25 cellular contexts compared by ENCODE assay signal in genomic region chr1:224163311-224163710, GRCh38. TPM values are rescaled to one million over a fixed set of nuclear protein-coding genes. Genes with fewer than 3 reads are reported as not detected.
DNase-seq lines count a peak whose midpoint lies in the region; ATAC-seq, FAIRE-seq and TF ChIP-seq lines count a peak whose summit lies in the region.
"Had no signal": no experiment of that assay in that cellular context is flagged by ENCODE, and none has a peak within 500 bp of the region (broad histone marks: within the 10 kb centered on the region; RNA-seq: fewer than 3 reads in every experiment).

No MANE protein-coding gene starts in this region.

- H3K36me3 ChIP-seq in GM23338 (ENCODE audit: insufficient read depth) (peaks cover 6% of the 10 kb centered on the region; the same call in 1 of the 2 replicates), Karpas-422 (ENCODE audit: insufficient read depth, low read length) (peaks cover 27% of the 10 kb centered on the region; the same call in 1 of the 2 replicates), K562 (ENCODE audit: control insufficient read depth, insufficient read depth, low read length) (peaks cover 31% of the 10 kb centered on the region; the same call in 2 of the 3 replicates), iPS-20b (ENCODE audit: insufficient read depth, low read depth, low read length) (peaks cover 26% of the 10 kb centered on the region)

- H3K79me2 ChIP-seq in GM23338 (replicated peaks; ENCODE audit: insufficient read depth) (no peaks in the 10 kb centered on the region), Karpas-422 (ENCODE audit: low read length) (no peaks in the 10 kb centered on the region), K562 (ENCODE audit: control insufficient read depth, insufficient read depth, low read length) (no peaks in the 10 kb centered on the region)

- no peaks in the 10 kb centered on the region for H3K9me3 Mint-ChIP-seq in GM23338
- H3K9me3 Mint-ChIP-seq: CD14-positive monocyte; CD4-positive, alpha-beta T cell; CD8-positive, alpha-beta memory T cell; H9 had no signal

- peaks cover 24% of the 10 kb centered on the region for H3K4me1 Mint-ChIP-seq in GM23338
- H3K4me1 Mint-ChIP-seq: CD8-positive, alpha-beta memory T cell had no signal

- CTCF ChIA-PET in K562 (lab: Yijun Ruan, JAX; ENCODE audit: low intra/inter-chr PET ratio), result no interaction called here

- no peaks in the 10 kb centered on the region for H3K9me2 ChIP-seq in GM23338 (ENCODE audit: insufficient read depth)
- H3K9me2 ChIP-seq in Karpas-422 (replicated peaks; ENCODE audit: insufficient read depth, low read length), result no peaks in the 10 kb centered on the region

- H3K4me3 Mint-ChIP-seq in GM23338, result no peak overlapping the region
- H3K4me3 Mint-ChIP-seq: CD14-positive monocyte; CD4-positive, alpha-beta T cell; CD8-positive, alpha-beta memory T cell had no signal

- peak overlapping the region; percentile 95; the same call in 1 of the 2 replicates for H3K27ac Mint-ChIP-seq in GM23338
- H3K27ac Mint-ChIP-seq: CD4-positive, alpha-beta T cell had no signal

- no TSS peak for BruUV-seq in K562 (replicated peaks; lab: Mats Ljungman, UMichigan)

- in situ Hi-C loops in K562 (cut with MboI), result no loop called here

- no peak for TF ChIP-seq POLR2A in K562 (conservative IDR thresholded peaks at IDR 0.05)

- no peak for TF ChIP-seq EP300 in K562 (IDR thresholded peaks at IDR 0.05; ENCODE audit: low read length)

- no peak overlapping the region for H3K9ac ChIP-seq in Karpas-422 (ENCODE audit: low read length)
- no peak overlapping the region for H3K9ac ChIP-seq in K562 (ENCODE audit: insufficient read depth in 1 of 2, low read depth in 2 of 2, low read length in 2 of 2)
- H3K9ac ChIP-seq in iPS-20b (ENCODE audit: low read depth, low read length), result peak overlapping the region; percentile 82; the same call in 1 of the 2 replicates
- H3K9ac ChIP-seq: BLaER1 treated with 17β-estradiol and CSF1 and Interleukin-3, amounts not matched to agents 10 nM and 100 nM had no signal

- H2AFZ ChIP-seq in GM23338 (no peak overlapping the region), Karpas-422 (ENCODE audit: low read length) (no peak overlapping the region), K562 (ENCODE audit: low read depth, low read length) (no peak overlapping the region)

- H3K27me3 Mint-ChIP-seq in GM23338 (ENCODE audit: insufficient read depth, low read depth, poor library complexity), result no peaks in the 10 kb centered on the region
- H3K27me3 Mint-ChIP-seq: CD4-positive, alpha-beta T cell; CD8-positive, alpha-beta memory T cell had no signal

- intact Hi-C loops in K562 (cut with micrococcal nuclease), result no loop called here

- H3K9me3 ChIP-seq in Karpas-422 (ENCODE audit: low read length), result no peaks in the 10 kb centered on the region
- H3K9me3 ChIP-seq in K562 (replicated peaks; ENCODE audit: control insufficient read depth, insufficient read depth, low read depth, low read length), result no peaks in the 10 kb centered on the region
- H3K9me3 ChIP-seq in iPS-20b (ENCODE audit: insufficient read depth, low read depth, low read length), result no peaks in the 10 kb centered on the region
- H3K9me3 ChIP-seq: A549; BE2C; BLaER1 treated with 17β-estradiol and CSF1 and Interleukin-3, amounts not matched to agents 10 nM and 100 nM had no signal

- H3K9me1 ChIP-seq in K562 (ENCODE audit: control insufficient read depth, insufficient read depth, low read length), result no peaks in the 10 kb centered on the region

- H3K4me1 ChIP-seq in GM23338 (ENCODE audit: insufficient read depth) (peaks cover 8% of the 10 kb centered on the region), Karpas-422 (ENCODE audit: low read length) (no peaks in the 10 kb centered on the region), K562 (replicated peaks in 1 of 2; ENCODE audit: control insufficient read depth in 2 of 2, insufficient read depth in 2 of 2, low read length in 2 of 2) (peaks cover 4 to 17% of the 10 kb centered on the region in 2 experiments; a peak in 4 of 5 replicates), iPS-20b (ENCODE audit: insufficient read depth, low read length) (peaks cover 10% of the 10 kb centered on the region)
- H3K4me1 ChIP-seq: A549, BE2C had no signal

- no peak for FAIRE-seq in K562 (lab: Jason Lieb, UNC)
- FAIRE-seq: A549, D721Med, GM12878 had no signal

- H3K4me3 ChIP-seq in GM23338 (no peak overlapping the region), Karpas-422 (ENCODE audit: low read length) (no peak overlapping the region), K562 (no peak overlapping the region), iPS-20b (ENCODE audit: low read length) (no peak overlapping the region)
- H3K4me3 ChIP-seq: A549; BLaER1 treated with 17β-estradiol and CSF1 and Interleukin-3, amounts not matched to agents 10 nM and 100 nM; GM12878 had no signal

- no peak for TF ChIP-seq CTCF in GM23338 (conservative IDR thresholded peaks at IDR 0.05; ENCODE audit: low read depth in 2 of 2)
- TF ChIP-seq CTCF in K562 (IDR thresholded peaks at IDR 0.05 in 2 of 3, conservative IDR thresholded peaks at IDR 0.05 in 1 of 3; ENCODE audit: insufficient read depth in 2 of 3, low read depth in 1 of 3, low read length in 3 of 3), result no peak

- H3K4me2 ChIP-seq in GM23338, result no peak overlapping the region
- no peak overlapping the region for H3K4me2 ChIP-seq in Karpas-422 (ENCODE audit: low read depth, low read length, poor library complexity, severe bottlenecking)
- no peak overlapping the region for H3K4me2 ChIP-seq in K562 (ENCODE audit: insufficient read depth, low read length)
- H3K4me2 ChIP-seq: A549 had no signal

- POLR2A ChIA-PET in K562 (lab: Yijun Ruan, JAX), result interaction anchor here (0.7 to 1.2 kb wide), 2 partner anchors 9 to 20 kb away, joined by 3 to 7 read pairs; no protein-coding TSS in a partner anchor

- H3K36me3 Mint-ChIP-seq in GM23338 (ENCODE audit: low read depth), result peaks cover 19% of the 10 kb centered on the region; the same call in 2 of the 3 replicates

- no peak for TF ChIP-seq RAD21 in K562 (CRISPR knock-in tag; conservative IDR thresholded peaks at IDR 0.05 in 1 of 2, IDR thresholded peaks at IDR 0.05 in 1 of 2)

- ATAC-seq in GM23338, result no peak
- ATAC-seq in K562, result no peak
- ATAC-seq: A549, GM12878, HCT116 had no signal

- no peaks in the 10 kb centered on the region for H3K27me3 ChIP-seq in GM23338 (ENCODE audit: insufficient read depth)
- no peaks in the 10 kb centered on the region for H3K27me3 ChIP-seq in Karpas-422 (ENCODE audit: low read length)
- no peaks in the 10 kb centered on the region for H3K27me3 ChIP-seq in K562 (ENCODE audit: control insufficient read depth in 2 of 2, insufficient read depth in 2 of 2, low read length in 2 of 2)
- no peaks in the 10 kb centered on the region for H3K27me3 ChIP-seq in iPS-20b (ENCODE audit: insufficient read depth, low read length)
- H3K27me3 ChIP-seq: BE2C; BLaER1 treated with 17β-estradiol and CSF1 and Interleukin-3, amounts not matched to agents 10 nM and 100 nM had no signal

- peaks cover 16% of the 10 kb centered on the region for H3F3A ChIP-seq in GM23338 (replicated peaks; ENCODE audit: low read depth)

- peak overlapping the region; percentile 83 for H3K27ac ChIP-seq in GM23338 (ENCODE audit: low read depth)
- H3K27ac ChIP-seq in Karpas-422 (ENCODE audit: low read length), result no peak overlapping the region
- H3K27ac ChIP-seq in K562 (ENCODE audit: extremely low read depth, low read depth, low read length), result no peak overlapping the region
- no peak overlapping the region for H3K27ac ChIP-seq in iPS-20b (ENCODE audit: low read length)
- H3K27ac ChIP-seq: A549 had no signal

- H4K20me1 ChIP-seq in GM23338 (replicated peaks; ENCODE audit: insufficient read depth) (no peaks in the 10 kb centered on the region), Karpas-422 (ENCODE audit: insufficient read depth, low read depth, low read length) (0 out of 2 replicates have a peak, but pooled peaks cover 3% of the 10 kb centered on the region), K562 (replicated peaks; ENCODE audit: control insufficient read depth, insufficient read depth, low read length) (no peaks in the 10 kb centered on the region)

- DNase-seq in GM23338 (ENCODE audit: low spot score) (no peak), Karpas-422 (peak; percentile 25), K562 (ENCODE audit: extremely low read depth in 1 of 4, low spot score in 3 of 4) (no peak), NCI-H345 treated with DMSO at 0.1 percent for 48 hours (lab: John Stamatoyannopoulos, UW; ENCODE audit: unreplicated experiment) (no peak), hepatic stellate cell (ENCODE audit: low spot score) (no peak), T-helper 9 cell (no peak), NCI-H2107 treated with DMSO at 0.1 percent for 48 hours (lab: John Stamatoyannopoulos, UW; ENCODE audit: unreplicated experiment) (no peak)
- DNase-seq: 8988T; ACHN; AML-193; BE2C; CD4-positive, alpha-beta T cell; CD8-positive, alpha-beta memory T cell; DMS 273 treated with DMSO at 0.1 percent for 48 hours; DMS79; EL; GDM1; H9 had no signal

- 71% methylated on average over 2 of the region's 2 CpGs for WGBS in K562 (ENCODE audit: insufficient coverage, low coverage, missing lambda C conversion rate)

RNA-seq across cellular contexts. Expression of gene DEGS1, which starts 19.7 kb away (rescaled TPM):
- total RNA-seq in GM23338 (2014; rRNA removed; shearing (Covaris generic)), result 59.8 and 67.9 TPM in 2 replicates
- 42.5 and 45.7 TPM in 2 replicates for polyA plus RNA-seq in GM23338 (2016; fragmentation: Nextera tagmentation; extraction: Ambion mirVana)
- 12.9 and 36.1 TPM in 2 replicates for total RNA-seq in Karpas-422 (2014; rRNA removed; shearing (Covaris generic); ENCODE audit: low replicate concordance)
- 73.6 and 117 TPM in 2 replicates for total RNA-seq in K562 (2011; cell fraction: chromatin; rRNA removed; ENCODE audit: low replicate concordance)
- 48.4 and 49.3 TPM in 2 replicates for total RNA-seq in K562 (2011; cell fraction: nucleolus; rRNA removed)
- 95.9 and 98.1 TPM in 2 replicates for total RNA-seq in K562 (2011; cell fraction: nucleoplasm; rRNA removed)
- total RNA-seq in K562 (2014; rRNA removed), result 26.5 and 38.1 TPM in 2 replicates
- total RNA-seq in K562 (2014; rRNA removed; fragmentation: Illumina TruSeq; extraction: Trizol), result 44.0 and 47.2 TPM in 2 replicates
- 37.6 and 38.8 TPM in 2 replicates for total RNA-seq in K562 (2015; rRNA removed; fragmentation: Illumina TruSeq; extraction: Trizol)
- 37.2 and 39.3 TPM in 2 replicates for total RNA-seq in K562 (2021)
- polyA plus RNA-seq in K562 (2011; rRNA removed), result 57.4 and 95.0 TPM in 2 replicates
- 31.6 and 94.3 TPM in 2 replicates for polyA plus RNA-seq in K562 (2011; cell fraction: cytosol; rRNA removed)
- polyA plus RNA-seq in K562 (2011; cell fraction: nucleus; rRNA removed), result 11.6 and 17.6 TPM in 2 replicates
- 29.1 and 38.0 TPM in 2 replicates for polyA plus RNA-seq in K562 (2012)
- polyA plus RNA-seq in K562 (2014; fragmentation: Illumina TruSeq; extraction: Trizol), result 56.2 and 70.1 TPM in 2 replicates
- 10 to 100 TPM; 12.3 to 20.4 TPM for polyA plus RNA-seq in K562 (2014; fragmentation: Nextera tagmentation; extraction: Ambion mirVana)
- 40.2 and 52.1 TPM in 2 replicates for polyA plus RNA-seq in K562 (2014; rRNA removed)
- polyA minus RNA-seq in K562 (2011; rRNA and poly(A)+ RNA removed), result 34.0 and 34.5 TPM in 2 replicates
- 12.3 and 15.7 TPM in 2 replicates for polyA minus RNA-seq in K562 (2011; cell fraction: cytosol; rRNA and poly(A)+ RNA removed)
- polyA minus RNA-seq in K562 (2011; cell fraction: nucleus; rRNA and poly(A)+ RNA removed), result 7.4 and 13.0 TPM in 2 replicates

RNA-seq across cellular contexts. Expression of gene FBXO28, which starts 49.4 kb away (rescaled TPM):
- total RNA-seq in GM23338 (2014; rRNA removed; shearing (Covaris generic)), result 38.8 and 45.2 TPM in 2 replicates
- 16.9 and 18.1 TPM in 2 replicates for polyA plus RNA-seq in GM23338 (2016; fragmentation: Nextera tagmentation; extraction: Ambion mirVana)
- 20.8 and 33.4 TPM in 2 replicates for total RNA-seq in Karpas-422 (2014; rRNA removed; shearing (Covaris generic); ENCODE audit: low replicate concordance)
- total RNA-seq in K562 (2011; cell fraction: chromatin; rRNA removed; ENCODE audit: low replicate concordance), result 44.8 and 124 TPM in 2 replicates
- total RNA-seq in K562 (2011; cell fraction: nucleolus; rRNA removed), result 21.3 and 25.9 TPM in 2 replicates
- 42.8 and 45.4 TPM in 2 replicates for total RNA-seq in K562 (2011; cell fraction: nucleoplasm; rRNA removed)
- 22.0 and 25.3 TPM in 2 replicates for total RNA-seq in K562 (2014; rRNA removed)
- 34.8 and 38.0 TPM in 2 replicates for total RNA-seq in K562 (2014; rRNA removed; fragmentation: Illumina TruSeq; extraction: Trizol)
- total RNA-seq in K562 (2015; rRNA removed; fragmentation: Illumina TruSeq; extraction: Trizol), result 26.3 and 29.9 TPM in 2 replicates
- 27.1 and 27.8 TPM in 2 replicates for total RNA-seq in K562 (2021)
- polyA plus RNA-seq in K562 (2011; rRNA removed), result 17.0 and 27.4 TPM in 2 replicates
- polyA plus RNA-seq in K562 (2011; cell fraction: cytosol; rRNA removed), result 7.5 and 8.0 TPM in 2 replicates
- 11.4 and 11.8 TPM in 2 replicates for polyA plus RNA-seq in K562 (2011; cell fraction: nucleus; rRNA removed)
- polyA plus RNA-seq in K562 (2012), result 12.4 and 13.4 TPM in 2 replicates
- polyA plus RNA-seq in K562 (2014; fragmentation: Illumina TruSeq; extraction: Trizol), result 19.6 and 20.5 TPM in 2 replicates
- 1 to 10 TPM; 4.1 to 5.8 TPM for polyA plus RNA-seq in K562 (2014; fragmentation: Nextera tagmentation; extraction: Ambion mirVana)
- polyA plus RNA-seq in K562 (2014; rRNA removed), result 17.6 and 19.2 TPM in 2 replicates
- 46.2 and 46.6 TPM in 2 replicates for polyA minus RNA-seq in K562 (2011; rRNA and poly(A)+ RNA removed)
- polyA minus RNA-seq in K562 (2011; cell fraction: cytosol; rRNA and poly(A)+ RNA removed), result 10.0 and 15.1 TPM in 2 replicates
- 19.7 and 24.2 TPM in 2 replicates for polyA minus RNA-seq in K562 (2011; cell fraction: nucleus; rRNA and poly(A)+ RNA removed)
